27 cellular contexts compared by ENCODE assay signal in genomic region chr19:9971341-9971897, GRCh38. TPM values are rescaled to one million over a fixed set of nuclear protein-coding genes. Genes with fewer than 3 reads are reported as not detected.
DNase-seq lines count a peak whose midpoint lies in the region; ATAC-seq, FAIRE-seq and TF ChIP-seq lines count a peak whose summit lies in the region.
"Had no signal": no experiment of that assay in that cellular context is flagged by ENCODE, and none has a peak within 500 bp of the region (broad histone marks: within the 10 kb centered on the region; RNA-seq: fewer than 3 reads in every experiment).

No MANE protein-coding gene starts in this region.

- H2BK12ac ChIP-seq in H1 (ENCODE audit: low read depth, low read length): no peak overlapping the region

- H3K4me1 ChIP-seq in H1 (replicated peaks in 1 of 4; ENCODE audit: control insufficient read depth in 3 of 4, insufficient read depth in 4 of 4, low read length in 3 of 4): peaks cover 0 to 6% (median 0%) of the 10 kb centered on the region in 4 experiments; a peak in 2 of 7 replicates
- H3K4me1 ChIP-seq: A549; BLaER1 treated with 17β-estradiol and CSF1 and Interleukin-3, amounts not matched to agents 10 nM and 100 nM; HAP-1; SJCRH30 had no signal

- peaks cover 13% of the 10 kb centered on the region; the same call in 1 of the 2 replicates for H3K23me2 ChIP-seq in H1 (ENCODE audit: low read depth, low read length)

- no peak overlapping the region for H4K5ac ChIP-seq in H1 (ENCODE audit: insufficient read length, low read depth, low read length)

- no peak overlapping the region for H2AFZ ChIP-seq in H1 (ENCODE audit: low read length)
- H2AFZ ChIP-seq: GM23338 had no signal

- no peaks in the 10 kb centered on the region for H3K9me3 Mint-ChIP-seq in activated CD8-positive, alpha-beta T cell treated with anti-CD3 and anti-CD28 coated beads, Interleukin-2, amount 10 ng/mL, durations not matched to agents 7 days and 5 days (ENCODE audit: insufficient read depth)
- no peaks in the 10 kb centered on the region for H3K9me3 Mint-ChIP-seq in activated CD8-positive, alpha-beta T cell treated with anti-CD3 and anti-CD28 coated beads for 36 hours
- H3K9me3 Mint-ChIP-seq: CD4-positive, alpha-beta T cell; GM23338; HFFc6; T-helper 1 cell treated with Interleukin-12 subunit alpha and Interleukin-12 subunit beta and Interleukin-4 antibody, amounts not matched to agents 30 μg/mL and 1 μg/mL, for 36 hours had no signal

- peaks cover 0 to 1% of the 10 kb centered on the region in 2 experiments for H4K20me1 ChIP-seq in H1 (replicated peaks in 1 of 2; ENCODE audit: control insufficient read depth in 1 of 2, insufficient read depth in 2 of 2, low read length in 2 of 2)
- H4K20me1 ChIP-seq: BLaER1 treated with 17β-estradiol and CSF1 and Interleukin-3, amounts not matched to agents 10 nM and 100 nM had no signal

- H3K79me1 ChIP-seq in H1 (ENCODE audit: low read depth, low read length): no peaks in the 10 kb centered on the region

- in situ Hi-C loops in KBM-7 (cut with MboI; ENCODE audit: low pct_unique_long_range_greater_than_20kb, low sequenced_read_pairs): no loop called here

- DNase-seq in activated CD8-positive, alpha-beta T cell treated with anti-CD3 and anti-CD28 coated beads, Interleukin-2, amount 10 ng/mL, durations not matched to agents 7 days and 5 days: peak; percentile 25
- no peak for DNase-seq in activated CD8-positive, alpha-beta T cell treated with anti-CD3 and anti-CD28 coated beads for 36 hours
- DNase-seq in H1 (ENCODE audit: low read depth in 1 of 2, low spot score in 2 of 2): no peak
- DNase-seq in KBM-7: no peak
- DNase-seq: AML-193; CD4-positive, alpha-beta T cell; HFFc6; MM.1S; NCI-H1694; NCI-H2081 treated with DMSO at 0.1 percent for 48 hours; NCI-H524; NCI-H748 treated with DMSO at 0.1 percent for 48 hours; NK-92 treated with Interleukin-12 subunit alpha and Interleukin-12 subunit beta, amount 100 ng/mL, for 24 hours; PC-3; SJCRH30 had no signal

- ATAC-seq in activated CD8-positive, alpha-beta T cell treated with anti-CD3 and anti-CD28 coated beads, Interleukin-2, amount 10 ng/mL, durations not matched to agents 7 days and 5 days: peak; percentile 23
- no peak for ATAC-seq in activated CD8-positive, alpha-beta T cell treated with anti-CD3 and anti-CD28 coated beads for 36 hours
- ATAC-seq in HG02938 (IDR thresholded peaks at IDR 0.05; ENCODE audit: unreplicated experiment): no peak
- ATAC-seq in HG03460 (IDR thresholded peaks at IDR 0.05; ENCODE audit: unreplicated experiment): no peak
- ATAC-seq: GM23338, PC-3, Right ventricle myocardium inferior had no signal

- no peak overlapping the region for H4K8ac ChIP-seq in H1 (ENCODE audit: extremely low read depth, insufficient read depth, low read length)

- CTCF ChIA-PET in activated CD8-positive, alpha-beta T cell treated with anti-CD3 and anti-CD28 coated beads, Interleukin-2, amount 10 ng/mL, durations not matched to agents 7 days and 5 days (lab: Charles Lee): no interaction called here
- CTCF ChIA-PET in activated CD8-positive, alpha-beta T cell treated with anti-CD3 and anti-CD28 coated beads for 36 hours (lab: Charles Lee): no interaction called here
- CTCF ChIA-PET in H1 (lab: Charles Lee; ENCODE audit: partially characterized antibody): interaction anchor here (1.2 kb wide), 1 partner anchor 29 kb away, joined by 5 read pairs; no protein-coding TSS in a partner anchor

- 86% methylated on average over 13 of the region's 13 CpGs; no CpG with 5 or more reads in 1 of the 2 experiments for WGBS in H1 (ENCODE audit: extremely low coverage in 1 of 2, insufficient coverage in 1 of 2, insufficient read length in 1 of 2, insufficient replicate concordance in 2 of 2, low coverage in 1 of 2, low lambda C conversion rate in 2 of 2, missing lambda C conversion rate in 1 of 2), 2 experiments

- peaks cover 14% of the 10 kb centered on the region for H3K4me1 Mint-ChIP-seq in activated CD8-positive, alpha-beta T cell treated with anti-CD3 and anti-CD28 coated beads, Interleukin-2, amount 10 ng/mL, durations not matched to agents 7 days and 5 days (ENCODE audit: low read depth)
- peaks cover 3% of the 10 kb centered on the region for H3K4me1 Mint-ChIP-seq in activated CD8-positive, alpha-beta T cell treated with anti-CD3 and anti-CD28 coated beads for 36 hours (ENCODE audit: low read depth)

- H3K4me3 ChIP-seq in H1 (ENCODE audit: extremely low read depth in 1 of 4, insufficient read depth in 2 of 4, low read depth in 3 of 4, low read length in 4 of 4): no peak overlapping the region
- H3K4me3 ChIP-seq: A549; BLaER1 treated with 17β-estradiol and CSF1 and Interleukin-3, amounts not matched to agents 10 nM and 100 nM; GM23338; HAP-1; SJCRH30 had no signal

- H3K36me3 ChIP-seq in H1 (ENCODE audit: control insufficient read depth in 2 of 4, insufficient read depth in 4 of 4, low read length in 3 of 4): no peaks in the 10 kb centered on the region
- H3K36me3 ChIP-seq: BLaER1 treated with 17β-estradiol and CSF1 and Interleukin-3, amounts not matched to agents 10 nM and 100 nM; HAP-1; SJCRH30 had no signal

- H3K4me3 Mint-ChIP-seq in activated CD8-positive, alpha-beta T cell treated with anti-CD3 and anti-CD28 coated beads, Interleukin-2, amount 10 ng/mL, durations not matched to agents 7 days and 5 days: no peak overlapping the region
- no peak overlapping the region for H3K4me3 Mint-ChIP-seq in activated CD8-positive, alpha-beta T cell treated with anti-CD3 and anti-CD28 coated beads for 36 hours
- H3K4me3 Mint-ChIP-seq: CD4-positive, alpha-beta T cell; GM23338; HFFc6; T-helper 1 cell treated with Interleukin-12 subunit alpha and Interleukin-12 subunit beta and Interleukin-4 antibody, amounts not matched to agents 30 μg/mL and 1 μg/mL, for 36 hours had no signal

- H3K23ac ChIP-seq in H1 (ENCODE audit: insufficient read length): no peak overlapping the region

- intact Hi-C loops in activated CD8-positive, alpha-beta T cell treated with anti-CD3 and anti-CD28 coated beads for 36 hours (cut with micrococcal nuclease): no loop called here

- no peak overlapping the region for H2BK5ac ChIP-seq in H1 (ENCODE audit: low read depth, low read length)

- peaks cover 0 to 4% (median 0%) of the 10 kb centered on the region in 4 experiments; a peak in 1 of 7 replicates for H3K27me3 ChIP-seq in H1 (replicated peaks in 1 of 4; ENCODE audit: control insufficient read depth in 3 of 4, extremely low read depth in 1 of 4, insufficient read depth in 3 of 4, low read length in 3 of 4)
- H3K27me3 ChIP-seq: BLaER1 treated with 17β-estradiol and CSF1 and Interleukin-3, amounts not matched to agents 10 nM and 100 nM; SJCRH30 had no signal

- no peak overlapping the region for H3K9ac ChIP-seq in H1 (replicated peaks in 1 of 4; ENCODE audit: extremely low read depth in 1 of 4, low read depth in 3 of 4, low read length in 3 of 4)
- H3K9ac ChIP-seq: BLaER1 treated with 17β-estradiol and CSF1 and Interleukin-3, amounts not matched to agents 10 nM and 100 nM had no signal

- H4K91ac ChIP-seq in H1 (replicated peaks; ENCODE audit: insufficient read length, low read length): no peak overlapping the region

- no peaks in the 10 kb centered on the region for H3K79me2 ChIP-seq in H1 (ENCODE audit: control insufficient read depth in 1 of 2, insufficient read depth in 2 of 2, low read length in 2 of 2)

- no peak overlapping the region for H2BK20ac ChIP-seq in H1 (ENCODE audit: low read length)

- no peak overlapping the region for H3K4me2 ChIP-seq in H1 (ENCODE audit: insufficient read depth in 1 of 2, low read depth in 2 of 2, low read length in 2 of 2)
- H3K4me2 ChIP-seq: A549; BLaER1 treated with 17β-estradiol and CSF1 and Interleukin-3, amounts not matched to agents 10 nM and 100 nM; GM23338 had no signal

- H2AK5ac ChIP-seq in H1 (ENCODE audit: low read depth, low read length): no peak overlapping the region

- TF ChIP-seq EP300 in H1 (IDR thresholded peaks at IDR 0.05; ENCODE audit: borderline replicate concordance in 1 of 2, low read depth in 2 of 2, low read length in 2 of 2): no peak

- TF ChIP-seq RAD21 in H1 (IDR thresholded peaks at IDR 0.05 in 1 of 2, conservative IDR thresholded peaks at IDR 0.05 in 1 of 2; ENCODE audit: low read depth in 2 of 2, low read length in 2 of 2): no peak

- no peak for TF ChIP-seq CTCF in activated CD8-positive, alpha-beta T cell treated with anti-CD3 and anti-CD28 coated beads for 36 hours (IDR thresholded peaks at IDR 0.05)
- no peak for TF ChIP-seq CTCF in H1 (IDR thresholded peaks at IDR 0.05; ENCODE audit: control extremely low read depth in 1 of 3, insufficient read depth in 1 of 3, low read depth in 1 of 3, low read length in 3 of 3)

- H3K4ac ChIP-seq in H1 (replicated peaks; ENCODE audit: insufficient read length, low read depth, low read length): no peak overlapping the region

- no peak overlapping the region for H3K18ac ChIP-seq in H1 (ENCODE audit: extremely low read depth, low read length)

- no peaks in the 10 kb centered on the region for H3K36me3 Mint-ChIP-seq in activated CD8-positive, alpha-beta T cell treated with anti-CD3 and anti-CD28 coated beads, Interleukin-2, amount 10 ng/mL, durations not matched to agents 7 days and 5 days (ENCODE audit: low read depth)
- H3K36me3 Mint-ChIP-seq in activated CD8-positive, alpha-beta T cell treated with anti-CD3 and anti-CD28 coated beads for 36 hours (ENCODE audit: low read depth): no peaks in the 10 kb centered on the region

- H3K14ac ChIP-seq in H1 (ENCODE audit: insufficient read length): no peak overlapping the region

- peak; percentile 71 for FAIRE-seq in H1 (lab: Jason Lieb, UNC)
- FAIRE-seq: A549, D721Med, G401.6 had no signal

- TF ChIP-seq POLR2A in H1 (IDR thresholded peaks at IDR 0.05; ENCODE audit: control extremely low read depth in 1 of 2, low read depth in 2 of 2, low read length in 2 of 2): no peak

- POLR2A ChIA-PET in activated CD8-positive, alpha-beta T cell treated with anti-CD3 and anti-CD28 coated beads, Interleukin-2, amount 10 ng/mL, durations not matched to agents 7 days and 5 days (lab: Charles Lee): no interaction called here
- POLR2A ChIA-PET in activated CD8-positive, alpha-beta T cell treated with anti-CD3 and anti-CD28 coated beads for 36 hours (lab: Charles Lee): no interaction called here
- POLR2A ChIA-PET in H1 (lab: Charles Lee; ENCODE audit: partially characterized antibody): no interaction called here

- no peak overlapping the region for H2BK15ac ChIP-seq in H1 (ENCODE audit: low read length)

- H3K9me3 ChIP-seq in H1 (ENCODE audit: insufficient read depth in 2 of 2, low read depth in 1 of 2, low read length in 1 of 2): no peaks in the 10 kb centered on the region
- H3K9me3 ChIP-seq: A549, HAP-1, SJCRH30 had no signal

- H3K27ac Mint-ChIP-seq in activated CD8-positive, alpha-beta T cell treated with anti-CD3 and anti-CD28 coated beads, Interleukin-2, amount 10 ng/mL, durations not matched to agents 7 days and 5 days: no peak overlapping the region
- H3K27ac Mint-ChIP-seq in activated CD8-positive, alpha-beta T cell treated with anti-CD3 and anti-CD28 coated beads for 36 hours: no peak overlapping the region
- H3K27ac Mint-ChIP-seq: CD4-positive, alpha-beta T cell; GM23338; HFFc6; T-helper 1 cell treated with Interleukin-12 subunit alpha and Interleukin-12 subunit beta and Interleukin-4 antibody, amounts not matched to agents 30 μg/mL and 1 μg/mL, for 36 hours had no signal

- no peak overlapping the region for H3K56ac ChIP-seq in H1 (replicated peaks; ENCODE audit: insufficient read length, low read depth, low read length)

- no peak overlapping the region for H3K27ac ChIP-seq in H1 (ENCODE audit: low read depth, low read length)
- H3K27ac ChIP-seq: A549; BLaER1 treated with 17β-estradiol and CSF1 and Interleukin-3, amounts not matched to agents 10 nM and 100 nM; HL-60; SJCRH30 had no signal

- H2BK120ac ChIP-seq in H1 (replicated peaks; ENCODE audit: low read depth, low read length): no peak overlapping the region

- peaks cover 13% of the 10 kb centered on the region for H3K27me3 Mint-ChIP-seq in activated CD8-positive, alpha-beta T cell treated with anti-CD3 and anti-CD28 coated beads, Interleukin-2, amount 10 ng/mL, durations not matched to agents 7 days and 5 days (ENCODE audit: low read depth)
- peaks cover 21% of the 10 kb centered on the region for H3K27me3 Mint-ChIP-seq in activated CD8-positive, alpha-beta T cell treated with anti-CD3 and anti-CD28 coated beads for 36 hours

RNA-seq across cellular contexts. Expression of gene OLFM2, which starts 35.1 kb away (rescaled TPM):
- total RNA-seq in activated CD8-positive, alpha-beta T cell treated with anti-CD3 and anti-CD28 coated beads, Interleukin-2, amount 10 ng/mL, durations not matched to agents 7 days and 5 days: 1 to 10 TPM; 9.2 to 9.9 TPM
- total RNA-seq in activated CD8-positive, alpha-beta T cell treated with anti-CD3 and anti-CD28 coated beads for 36 hours: 1 to 10 TPM; 2.7 to 3.2 TPM
- 130 TPM for polyA plus RNA-seq in PFSK-1 (2012; ENCODE audit: insufficient read length, low read depth)
- 68.2 and 72.0 TPM in 2 replicates for total RNA-seq in H1 (2021; fragmentation: NEBNext Ultra II Directional; extraction: Animal tissue kit (Norgen Biotek cat#: 25700))
- polyA plus RNA-seq in H1 (2011; rRNA removed): 151 and 238 TPM in 2 replicates
- 133 TPM for polyA plus RNA-seq in H1 (2011; cell fraction: cytosol; rRNA removed)
- polyA plus RNA-seq in H1 (2011; cell fraction: nucleus; rRNA removed): 130 TPM
- polyA plus RNA-seq in H1 (2012, experiment 1 of 2): 45.7 to 81.7 TPM (median 69.5 TPM) in 4 replicates
- polyA plus RNA-seq in H1 (2012, experiment 2 of 2): 69.6 TPM
- polyA plus RNA-seq in H1 (2013, experiment 1 of 2): 86.9 TPM
- polyA plus RNA-seq in H1 (2013, experiment 2 of 2): 91.1 TPM
- polyA minus RNA-seq in H1 (2011; rRNA and poly(A)+ RNA removed): 61.1 and 62.1 TPM in 2 replicates
- 74.7 TPM for polyA minus RNA-seq in H1 (2011; cell fraction: cytosol; rRNA and poly(A)+ RNA removed)
- polyA minus RNA-seq in H1 (2011; cell fraction: nucleus; rRNA and poly(A)+ RNA removed): 48.8 TPM

RNA-seq across cellular contexts. Expression of gene COL5A3, which starts 38.9 kb away (rescaled TPM):
- total RNA-seq in activated CD8-positive, alpha-beta T cell treated with anti-CD3 and anti-CD28 coated beads, Interleukin-2, amount 10 ng/mL, durations not matched to agents 7 days and 5 days: under 1 TPM; 0.13 to 0.18 TPM
- total RNA-seq in activated CD8-positive, alpha-beta T cell treated with anti-CD3 and anti-CD28 coated beads for 36 hours: 1 to 10 TPM; 2.7 to 2.8 TPM
- polyA plus RNA-seq in PFSK-1 (2012; ENCODE audit: insufficient read length, low read depth): 7.2 TPM
- total RNA-seq in H1 (2021; fragmentation: NEBNext Ultra II Directional; extraction: Animal tissue kit (Norgen Biotek cat#: 25700)): 0.74 and 0.75 TPM in 2 replicates
- 0.67 and 1.2 TPM in 2 replicates for polyA plus RNA-seq in H1 (2011; rRNA removed)
- 0.78 TPM for polyA plus RNA-seq in H1 (2011; cell fraction: cytosol; rRNA removed)
- 2.2 TPM for polyA plus RNA-seq in H1 (2011; cell fraction: nucleus; rRNA removed)
- 0.76 to 1.1 TPM (median 0.93 TPM) in 4 replicates for polyA plus RNA-seq in H1 (2012, experiment 1 of 2)
- polyA plus RNA-seq in H1 (2012, experiment 2 of 2): 0.80 TPM
- 0.61 TPM for polyA plus RNA-seq in H1 (2013, experiment 1 of 2)
- 0.57 TPM for polyA plus RNA-seq in H1 (2013, experiment 2 of 2)
- polyA minus RNA-seq in H1 (2011; rRNA and poly(A)+ RNA removed): 0.29 and 0.44 TPM in 2 replicates
- 0.66 TPM for polyA minus RNA-seq in H1 (2011; cell fraction: cytosol; rRNA and poly(A)+ RNA removed)
- polyA minus RNA-seq in H1 (2011; cell fraction: nucleus; rRNA and poly(A)+ RNA removed): 0.40 TPM
- total RNA-seq: SJCRH30 had no signal

RNA-seq across cellular contexts. Expression of gene RDH8, which starts 41.9 kb away (rescaled TPM):
- total RNA-seq in activated CD8-positive, alpha-beta T cell treated with anti-CD3 and anti-CD28 coated beads, Interleukin-2, amount 10 ng/mL, durations not matched to agents 7 days and 5 days: not detected
- not detected for total RNA-seq in activated CD8-positive, alpha-beta T cell treated with anti-CD3 and anti-CD28 coated beads for 36 hours
- not detected for polyA plus RNA-seq in PFSK-1 (2012; ENCODE audit: insufficient read length, low read depth)
- not detected in 2 replicates for total RNA-seq in H1 (2021; fragmentation: NEBNext Ultra II Directional; extraction: Animal tissue kit (Norgen Biotek cat#: 25700))
- 0.38 and 0.58 TPM in 2 replicates for polyA plus RNA-seq in H1 (2011; rRNA removed)
- 0.31 TPM for polyA plus RNA-seq in H1 (2011; cell fraction: cytosol; rRNA removed)
- 0.94 TPM for polyA plus RNA-seq in H1 (2011; cell fraction: nucleus; rRNA removed)
- polyA plus RNA-seq in H1 (2012, experiment 1 of 2): 0.18 TPM in 1 of 4 replicates, not detected in the others
- not detected for polyA plus RNA-seq in H1 (2012, experiment 2 of 2)
- polyA plus RNA-seq in H1 (2013, experiment 1 of 2): not detected
- not detected for polyA plus RNA-seq in H1 (2013, experiment 2 of 2)
- polyA minus RNA-seq in H1 (2011; rRNA and poly(A)+ RNA removed): not detected in 2 replicates
- not detected for polyA minus RNA-seq in H1 (2011; cell fraction: cytosol; rRNA and poly(A)+ RNA removed)
- polyA minus RNA-seq in H1 (2011; cell fraction: nucleus; rRNA and poly(A)+ RNA removed): not detected
- total RNA-seq: CD4-positive, alpha-beta T cell; GM23338; HFFc6; PC-3; Right ventricle myocardium inferior; SJCRH30 had no signal
- polyA plus RNA-seq: GM23338 had no signal
